Comparison of ENCODE assay signal across 22 cellular contexts in genomic region chr17:45581860-45582259, GRCh38.
A peak's percentile ranks its signal among the peaks of the same experiment; 100 is the strongest.
DNase-seq lines count a peak whose midpoint lies in the region; ATAC-seq, FAIRE-seq and TF ChIP-seq lines count a peak whose summit lies in the region.
"Had no signal": no experiment of that assay in that cellular context is flagged by ENCODE, and none has a peak within 500 bp of the region (broad histone marks: within the 10 kb centered on the region; RNA-seq: fewer than 3 reads in every experiment).

No MANE protein-coding gene starts in this region.

- BruUV-seq in HepG2 (replicated peaks; lab: Mats Ljungman, UMichigan): no TSS peak

- peaks cover 10% of the 10 kb centered on the region for H3K36me3 ChIP-seq in CD4-positive, CD25-positive, alpha-beta regulatory T cell (ENCODE audit: control insufficient read depth, insufficient read depth, low read length)
- peaks cover 22% of the 10 kb centered on the region for H3K36me3 ChIP-seq in Karpas-422 (ENCODE audit: insufficient read depth, low read length)
- H3K36me3 ChIP-seq in neural progenitor cell: no peaks in the 10 kb centered on the region
- H3K36me3 ChIP-seq in tibial artery: no peaks in the 10 kb centered on the region
- no peaks in the 10 kb centered on the region; a peak in 2 of 5 replicates for H3K36me3 ChIP-seq in HepG2 (replicated peaks in 1 of 2; ENCODE audit: control insufficient read depth in 1 of 2, insufficient read depth in 2 of 2, low read length in 2 of 2)
- H3K36me3 ChIP-seq: upper lobe of left lung had no signal

- H3K79me2 ChIP-seq in Karpas-422 (ENCODE audit: low read length) (peaks cover 77% of the 10 kb centered on the region), neural progenitor cell (ENCODE audit: low read depth) (peaks cover 78% of the 10 kb centered on the region), HepG2 (ENCODE audit: insufficient read depth, low read length) (peaks cover 70% of the 10 kb centered on the region)

- H3K4me1 ChIP-seq in CD4-positive, CD25-positive, alpha-beta regulatory T cell (ENCODE audit: control insufficient read depth, insufficient read depth, low read length, poor library complexity, severe bottlenecking): peaks cover 42% of the 10 kb centered on the region
- H3K4me1 ChIP-seq in Karpas-422 (ENCODE audit: low read length) (peaks cover 38% of the 10 kb centered on the region), neural progenitor cell (peaks cover 22% of the 10 kb centered on the region), tibial artery (peaks cover 0 to 44% (median 13%) of the 10 kb centered on the region in 4 donors), HepG2 (ENCODE audit: insufficient read depth, low read length) (peaks cover 48% of the 10 kb centered on the region)

- TF ChIP-seq POLR2A in HepG2 (IDR thresholded peaks at IDR 0.05; ENCODE audit: insufficient read depth in 1 of 2, low read depth in 2 of 2, low read length in 2 of 2): no peak

- 95% methylated on average over 9 of the region's 9 CpGs for WGBS in HepG2 (ENCODE audit: low lambda C conversion rate)

- ATAC-seq in CD4-positive, CD25-positive, alpha-beta regulatory T cell (ENCODE audit: low read depth in 2 of 2): no peak
- ATAC-seq in HepG2: no peak
- ATAC-seq: activated naive CD4-positive, alpha-beta T cell treated with anti-CD3 and anti-CD28 coated beads, Interleukin-2, amount 50 U/mL, for 72 hours; foreskin keratinocyte; PC-3 had no signal

- POLR2A ChIA-PET in HepG2 (lab: Yijun Ruan, JAX): no interaction called here

- no peak for TF ChIP-seq EP300 in HepG2 (IDR thresholded peaks at IDR 0.05; ENCODE audit: low read depth in 2 of 2, low read length in 2 of 2)
- TF ChIP-seq EP300 in HepG2 (CRISPR knock-in tag; IDR thresholded peaks at IDR 0.05; ENCODE audit: borderline replicate concordance): no peak

- peak overlapping the region in 2 of 3 donors; percentile 75 to 95 for H3K27ac Mint-ChIP-seq in CD4-positive, CD25-positive, alpha-beta regulatory T cell
- H3K27ac Mint-ChIP-seq in dendritic cell treated with granulocyte-macrophage colony-stimulating factor and Interleukin-4, amounts not matched to agents 40 ng/mL and 50 ng/mL, for 4 days: peak overlapping the region; percentile 31
- H3K27ac Mint-ChIP-seq in neural progenitor cell: no peak overlapping the region
- H3K27ac Mint-ChIP-seq: activated naive CD4-positive, alpha-beta T cell treated with anti-CD3 and anti-CD28 coated beads, Interleukin-2, amount 50 U/mL, for 72 hours had no signal

- H2AFZ ChIP-seq in Karpas-422 (ENCODE audit: low read length) (no peak overlapping the region), neural progenitor cell (replicated peaks) (no peak overlapping the region), HepG2 (ENCODE audit: low read length) (no peak overlapping the region)

- TF ChIP-seq RAD21 in HepG2 (CRISPR knock-in tag; IDR thresholded peaks at IDR 0.05): no peak

- no peak for TF ChIP-seq CTCF in neural progenitor cell (IDR thresholded peaks at IDR 0.05)
- TF ChIP-seq CTCF in tibial artery (IDR thresholded peaks at IDR 0.05): no peak
- TF ChIP-seq CTCF in HepG2 (CRISPR knock-in tag; IDR thresholded peaks at IDR 0.05): no peak

- peaks cover 6% of the 10 kb centered on the region for H3K27me3 Mint-ChIP-seq in CD4-positive, CD25-positive, alpha-beta regulatory T cell
- no peaks in the 10 kb centered on the region for H3K27me3 Mint-ChIP-seq in dendritic cell treated with granulocyte-macrophage colony-stimulating factor and Interleukin-4, amounts not matched to agents 40 ng/mL and 50 ng/mL, for 4 days
- H3K27me3 Mint-ChIP-seq in neural progenitor cell (ENCODE audit: insufficient read depth, low read depth): peaks cover 3% of the 10 kb centered on the region

- no peaks in the 10 kb centered on the region for H3K9me2 ChIP-seq in Karpas-422 (replicated peaks; ENCODE audit: insufficient read depth, low read length)

- FAIRE-seq in HepG2 (lab: Jason Lieb, UNC): no peak
- FAIRE-seq: GM12892, GM19239, TTC549 had no signal

- H3K4me2 ChIP-seq in Karpas-422 (ENCODE audit: low read depth, low read length, poor library complexity, severe bottlenecking) (no peak overlapping the region), neural progenitor cell (no peak overlapping the region), HepG2 (ENCODE audit: low read depth, low read length) (no peak overlapping the region)

- no peak overlapping the region for H3K4me3 ChIP-seq in CD4-positive, CD25-positive, alpha-beta regulatory T cell (ENCODE audit: low read depth, low read length)
- H3K4me3 ChIP-seq in Karpas-422 (ENCODE audit: low read length) (no peak overlapping the region), neural progenitor cell (no peak overlapping the region), tibial artery (no peak overlapping the region), HepG2 (replicated peaks in 1 of 3; ENCODE audit: insufficient read depth in 1 of 3, low read depth in 2 of 3, low read length in 3 of 3) (no peak overlapping the region)
- H3K4me3 ChIP-seq: upper lobe of left lung had no signal

- H3K4me1 Mint-ChIP-seq in CD4-positive, CD25-positive, alpha-beta regulatory T cell: peaks cover 31 to 70% (median 57%) of the 10 kb centered on the region in 4 donors
- peaks cover 70% of the 10 kb centered on the region for H3K4me1 Mint-ChIP-seq in dendritic cell treated with granulocyte-macrophage colony-stimulating factor and Interleukin-4, amounts not matched to agents 40 ng/mL and 50 ng/mL, for 4 days (ENCODE audit: low read depth)
- H3K4me1 Mint-ChIP-seq in neural progenitor cell: peaks cover 41% of the 10 kb centered on the region

- DNase-seq in CD4-positive, CD25-positive, alpha-beta regulatory T cell: no peak
- DNase-seq in Karpas-422 (peak; percentile 36), neural progenitor cell (ENCODE audit: low spot score) (no peak), DMS 273 (lab: John Stamatoyannopoulos, UW; ENCODE audit: unreplicated experiment) (no peak), tibial artery (no peak), HepG2 (ENCODE audit: low spot score) (no peak), DMS153 treated with DMSO at 0.1 percent for 48 hours (lab: John Stamatoyannopoulos, UW; ENCODE audit: unreplicated experiment) (no peak)
- DNase-seq: DMS79; effector CD4-positive, alpha-beta T cell; foreskin keratinocyte; KG1; NCI-H1048; NCI-H2029; PC-3; SHP77; SW 1271; upper lobe of left lung had no signal

- CTCF ChIA-PET in HepG2 (lab: Yijun Ruan, JAX; ENCODE audit: low intra/inter-chr PET ratio, low total read pairs): no interaction called here

- peaks cover 9% of the 10 kb centered on the region for H3F3A ChIP-seq in neural progenitor cell (ENCODE audit: low read depth)

- H3K9me3 Mint-ChIP-seq in CD4-positive, CD25-positive, alpha-beta regulatory T cell: no peaks in the 10 kb centered on the region
- H3K9me3 Mint-ChIP-seq in dendritic cell treated with granulocyte-macrophage colony-stimulating factor and Interleukin-4, amounts not matched to agents 40 ng/mL and 50 ng/mL, for 4 days: no peaks in the 10 kb centered on the region
- H3K9me3 Mint-ChIP-seq in neural progenitor cell: no peaks in the 10 kb centered on the region
- H3K9me3 Mint-ChIP-seq: activated naive CD4-positive, alpha-beta T cell treated with anti-CD3 and anti-CD28 coated beads, Interleukin-2, amount 50 U/mL, for 72 hours had no signal

- in situ Hi-C loops in HepG2 (cut with HindIII; ENCODE audit: extremely low pct_ligation_motif_present, low pct_unique_long_range_greater_than_20kb): loop anchor here (25.0 kb wide), 1 partner anchor 680 kb away; no protein-coding TSS in a partner anchor

- H3K9me3 ChIP-seq in CD4-positive, CD25-positive, alpha-beta regulatory T cell (ENCODE audit: control insufficient read depth in 2 of 2, low read length in 2 of 2): no peaks in the 10 kb centered on the region
- H3K9me3 ChIP-seq in Karpas-422 (ENCODE audit: low read length) (no peaks in the 10 kb centered on the region), neural progenitor cell (ENCODE audit: low read depth) (no peaks in the 10 kb centered on the region), tibial artery (no peaks in the 10 kb centered on the region), HepG2 (ENCODE audit: low read length) (no peaks in the 10 kb centered on the region)
- H3K9me3 ChIP-seq: upper lobe of left lung had no signal

- peaks cover 14% of the 10 kb centered on the region for H3K36me3 Mint-ChIP-seq in CD4-positive, CD25-positive, alpha-beta regulatory T cell
- H3K36me3 Mint-ChIP-seq in dendritic cell treated with granulocyte-macrophage colony-stimulating factor and Interleukin-4, amounts not matched to agents 40 ng/mL and 50 ng/mL, for 4 days (ENCODE audit: low read depth): peaks cover 37% of the 10 kb centered on the region
- H3K36me3 Mint-ChIP-seq in neural progenitor cell: peaks cover 39% of the 10 kb centered on the region

- peak overlapping the region in 3 of 4 donors; percentile 24 to 99 (median 93) for H3K4me3 Mint-ChIP-seq in CD4-positive, CD25-positive, alpha-beta regulatory T cell
- no peak overlapping the region for H3K4me3 Mint-ChIP-seq in dendritic cell treated with granulocyte-macrophage colony-stimulating factor and Interleukin-4, amounts not matched to agents 40 ng/mL and 50 ng/mL, for 4 days
- H3K4me3 Mint-ChIP-seq in neural progenitor cell: peak overlapping the region; percentile 37

- intact Hi-C loops in dendritic cell treated with granulocyte-macrophage colony-stimulating factor and Interleukin-4, amounts not matched to agents 40 ng/mL and 50 ng/mL, for 4 days (cut with micrococcal nuclease): no loop called here
- intact Hi-C loops in tibial artery (cut with DNase I; ENCODE audit: low total_unique reads) (loop anchor here (10.0 kb wide), 1 partner anchor 683 kb away; no protein-coding TSS in a partner anchor), HepG2 (cut with micrococcal nuclease; ENCODE audit: unreplicated experiment) (no loop called here)

- H3K9ac ChIP-seq in Karpas-422 (ENCODE audit: low read length) (no peak overlapping the region), neural progenitor cell (no peak overlapping the region), HepG2 (ENCODE audit: insufficient read depth, low read depth, low read length) (no peak overlapping the region)

- no peak overlapping the region for H3K27ac ChIP-seq in CD4-positive, CD25-positive, alpha-beta regulatory T cell (ENCODE audit: insufficient read depth, low read length, poor library complexity, severe bottlenecking)
- H3K27ac ChIP-seq in Karpas-422 (ENCODE audit: low read length) (no peak overlapping the region), neural progenitor cell (no peak overlapping the region), tibial artery (no peak overlapping the region), HepG2 (ENCODE audit: extremely low read length, insufficient read depth, low read length) (no peak overlapping the region)

- H4K20me1 ChIP-seq in Karpas-422 (ENCODE audit: insufficient read depth, low read depth, low read length) (peaks cover 3% of the 10 kb centered on the region; the same call in 1 of the 2 replicates), neural progenitor cell (ENCODE audit: low read depth) (peaks cover 64% of the 10 kb centered on the region), HepG2 (ENCODE audit: insufficient read depth, low read length) (no peaks in the 10 kb centered on the region; the same call in 1 of the 2 replicates)

- H3K27me3 ChIP-seq in CD4-positive, CD25-positive, alpha-beta regulatory T cell (ENCODE audit: control insufficient read depth, insufficient read depth, low read length): no peaks in the 10 kb centered on the region
- H3K27me3 ChIP-seq in Karpas-422 (ENCODE audit: low read length) (no peaks in the 10 kb centered on the region), neural progenitor cell (peaks cover 3% of the 10 kb centered on the region), tibial artery (no peaks in the 10 kb centered on the region), HepG2 (ENCODE audit: control insufficient read depth in 1 of 2, insufficient read depth in 2 of 2, low read length in 2 of 2) (no peaks in the 10 kb centered on the region)
- H3K27me3 ChIP-seq: foreskin keratinocyte, upper lobe of left lung had no signal
